Comparison of ENCODE assay signal across 1 cellular context in the genomic region with DNA sequence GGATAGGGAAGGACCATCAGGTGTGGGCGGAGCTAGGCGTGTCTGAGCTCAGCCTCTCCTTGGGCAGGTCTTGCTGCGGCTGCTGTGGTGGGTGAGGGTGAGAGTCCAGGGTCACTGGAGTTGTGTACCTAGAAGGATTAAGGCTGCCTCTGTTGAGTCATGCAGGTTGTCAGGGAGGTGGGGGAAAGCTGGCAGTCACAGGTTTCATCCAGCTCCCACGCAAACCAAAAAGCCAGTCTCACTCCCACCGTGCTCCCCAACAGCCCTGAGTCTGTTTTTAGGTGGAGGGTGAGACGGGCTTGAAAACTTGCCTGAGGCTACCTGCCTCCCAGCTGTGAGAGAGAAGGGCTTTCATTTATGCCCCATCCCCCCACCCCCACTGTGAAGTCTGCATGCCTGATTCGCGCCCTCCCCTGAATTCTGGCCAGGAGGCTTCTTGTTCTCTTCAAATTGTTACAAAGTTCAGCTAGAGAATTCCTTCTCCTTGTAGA.
TF ChIP-seq lines count a peak whose summit lies in the region.

No MANE protein-coding gene starts in this region.

TF ChIP-seq in HEK293, 187 proteins besides CTCF, POLR2A, EP300 and RAD21 (continued from another document):
- peak; percentile 54 for TF ChIP-seq ZFHX2 (tag by site-specific recombination; conservative IDR thresholded peaks at IDR 0.05)
